Comparison of ENCODE assay signal across 1 cellular context in genomic region chr9:99183616-99184015, GRCh38.
TF ChIP-seq lines count a peak whose summit lies in the region.

No MANE protein-coding gene starts in this region.

TF ChIP-seq in SK-N-SH, 30 proteins besides CTCF, POLR2A, EP300 and RAD21:
- TF ChIP-seq IRF3 (IDR thresholded peaks at IDR 0.05; ENCODE audit: low read depth, low read length) = no peak
- TF ChIP-seq MEF2A (IDR thresholded peaks at IDR 0.05; ENCODE audit: borderline replicate concordance, low read depth) = no peak
- no peak for TF ChIP-seq RCOR1 (IDR thresholded peaks at IDR 0.05; ENCODE audit: low read length)
- no peak for TF ChIP-seq TAF1 (IDR thresholded peaks at IDR 0.05; ENCODE audit: borderline replicate concordance, low read depth, low read length)
- TF ChIP-seq FOXJ3 (CRISPR knock-in tag; IDR thresholded peaks at IDR 0.05) = no peak
- TF ChIP-seq ELF1 (IDR thresholded peaks at IDR 0.05) = no peak
- TF ChIP-seq NRF1 (IDR thresholded peaks at IDR 0.05; ENCODE audit: low read depth, low read length) = no peak
- no peak for TF ChIP-seq SMC3 (IDR thresholded peaks at IDR 0.05; ENCODE audit: low read depth, low read length)
